20 cellular contexts compared by ENCODE assay signal in genomic region chr19:14177496-14178074, GRCh38.
"Had no signal": no experiment of that assay in that cellular context is flagged by ENCODE, and none has a peak within 500 bp of the region (broad histone marks: within the 10 kb centered on the region; RNA-seq: fewer than 3 reads in every experiment).

No MANE protein-coding gene starts in this region.

- H3K4me3 ChIP-seq: MG63 had no signal

- H3K27me3 ChIP-seq: MG63 had no signal

- H3K9me3 ChIP-seq: MG63 had no signal

- DNase-seq: IMR-90, Karpas-422, KG1, MG63, NCI-H1092 treated with DMSO at 0.1 percent for 48 hours, NCI-H1436, NCI-H187, NCI-H2029, NCI-H2081 treated with DMSO at 0.1 percent for 48 hours, NCI-H2171, NCI-H226, NCI-H446, NCI-H510A, NCI-H524 treated with DMSO at 0.1 percent for 48 hours, NCI-H69, NCI-H774, PC-3, SHP77 had no signal

- ATAC-seq: Panc1, PC-3 had no signal

- H3K27ac ChIP-seq: RWPE1 had no signal
